20 cellular contexts compared by ENCODE assay signal in the genomic region with DNA sequence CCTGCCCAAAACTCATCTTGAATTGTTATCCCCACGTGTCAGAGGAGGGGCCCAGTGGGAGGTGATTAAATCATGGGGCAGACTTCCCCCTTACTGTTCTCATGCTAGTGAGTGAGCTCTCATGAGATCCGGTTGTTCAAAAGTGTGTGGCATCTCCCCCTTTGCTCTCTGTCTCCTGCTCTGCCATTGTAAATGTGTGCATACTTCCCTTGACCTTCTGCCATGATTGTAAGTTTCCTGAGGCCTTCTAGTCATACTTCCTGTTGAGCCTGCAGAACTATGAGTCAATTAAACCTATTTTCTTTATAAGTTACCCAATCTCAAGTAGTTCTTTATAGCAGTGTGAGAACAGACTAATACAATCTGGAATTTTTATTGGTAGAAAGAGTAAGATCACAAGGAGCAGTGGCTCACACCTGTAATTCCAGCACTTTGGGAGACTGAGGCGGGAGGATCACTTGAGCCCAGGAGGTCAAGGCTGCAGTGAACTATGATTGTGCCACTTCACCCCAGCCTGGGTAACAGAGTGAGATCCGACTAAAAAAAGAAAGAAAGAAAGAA. TPM values are rescaled to one million over a fixed set of nuclear protein-coding genes. Genes with fewer than 3 reads are reported as not detected.
"Had no signal": no experiment of that assay in that cellular context is flagged by ENCODE, and none has a peak within 500 bp of the region (broad histone marks: within the 10 kb centered on the region; RNA-seq: fewer than 3 reads in every experiment).

No MANE protein-coding gene starts in this region.

- H3K9me3 Mint-ChIP-seq: immature natural killer cell; naive thymus-derived CD4-positive, alpha-beta T cell; stimulated activated naive CD8-positive, alpha-beta T cell treated with anti-CD3 and anti-CD28 coated beads, Interleukin-15, Interleukin-2, amounts not matched to agents 100 ng/mL and 50 ng/mL, for 24 hours had no signal

- H3K27me3 Mint-ChIP-seq: stimulated activated naive CD8-positive, alpha-beta T cell treated with anti-CD3 and anti-CD28 coated beads, Interleukin-15, Interleukin-2, amounts not matched to agents 100 ng/mL and 50 ng/mL, for 24 hours had no signal

- H3K36me3 Mint-ChIP-seq: immature natural killer cell; naive thymus-derived CD4-positive, alpha-beta T cell had no signal

- H3K4me1 Mint-ChIP-seq: immature natural killer cell; naive thymus-derived CD4-positive, alpha-beta T cell had no signal

- H3K9me3 ChIP-seq: colonic mucosa, lower lobe of right lung, ovary, testis had no signal

- H3K4me1 ChIP-seq: colonic mucosa, testis had no signal

- ATAC-seq: left cardiac atrium; lower lobe of right lung; naive thymus-derived CD4-positive, alpha-beta T cell; sciatic nerve had no signal

- H3K27me3 ChIP-seq: colonic mucosa, ovary, testis had no signal

- H3K27ac Mint-ChIP-seq: immature natural killer cell; naive thymus-derived CD4-positive, alpha-beta T cell; stimulated activated naive CD8-positive, alpha-beta T cell treated with anti-CD3 and anti-CD28 coated beads, Interleukin-15, Interleukin-2, amounts not matched to agents 100 ng/mL and 50 ng/mL, for 24 hours had no signal

- H3K4me3 Mint-ChIP-seq: immature natural killer cell; naive thymus-derived CD4-positive, alpha-beta T cell; stimulated activated naive CD8-positive, alpha-beta T cell treated with anti-CD3 and anti-CD28 coated beads, Interleukin-15, Interleukin-2, amounts not matched to agents 100 ng/mL and 50 ng/mL, for 24 hours had no signal

- H3K36me3 ChIP-seq: colonic mucosa, lower lobe of right lung, ovary had no signal

- H3K27ac ChIP-seq: colonic mucosa, lower lobe of right lung, ovary, testis had no signal

- DNase-seq: activated CD4-positive, alpha-beta T cell treated with anti-CD3 and anti-CD28 coated beads, Interleukin-2, amount 50 U/mL, for 48 hours; activated CD4-positive, CD25-positive, alpha-beta regulatory T cell treated with anti-CD3 and anti-CD28 coated beads, Interleukin-2, amount 50 U/mL, for 72 hours; activated effector memory CD4-positive, alpha-beta T cell treated with Interleukin-2 at 50 U/mL for 16 hours; activated naive CD4-positive, alpha-beta T cell treated with anti-CD3 and anti-CD28 coated beads, Interleukin-2, amount 50 U/mL, for 16 hours; activated T-cell treated with anti-CD3 and anti-CD28 coated beads, Interleukin-2, amount 50 U/mL, for 1 hour; colonic mucosa; effector CD4-positive, alpha-beta T cell; foreskin melanocyte; immature natural killer cell; left cardiac atrium; lower lobe of right lung; naive thymus-derived CD4-positive, alpha-beta T cell; ovary; testis had no signal

- H3K4me3 ChIP-seq: colonic mucosa, lower lobe of right lung, ovary, testis had no signal

RNA-seq across cellular contexts. Expression of a gene that starts 47.1 kb away (rescaled TPM):
- total RNA-seq: cardiac septum, fibroblast of lung, mononuclear cell, pulmonary artery endothelial cell had no signal
- polyA plus RNA-seq: fibroblast of lung; immature natural killer cell; naive thymus-derived CD4-positive, alpha-beta T cell had no signal
